1 cellular context compared by ENCODE assay signal in the genomic region with DNA sequence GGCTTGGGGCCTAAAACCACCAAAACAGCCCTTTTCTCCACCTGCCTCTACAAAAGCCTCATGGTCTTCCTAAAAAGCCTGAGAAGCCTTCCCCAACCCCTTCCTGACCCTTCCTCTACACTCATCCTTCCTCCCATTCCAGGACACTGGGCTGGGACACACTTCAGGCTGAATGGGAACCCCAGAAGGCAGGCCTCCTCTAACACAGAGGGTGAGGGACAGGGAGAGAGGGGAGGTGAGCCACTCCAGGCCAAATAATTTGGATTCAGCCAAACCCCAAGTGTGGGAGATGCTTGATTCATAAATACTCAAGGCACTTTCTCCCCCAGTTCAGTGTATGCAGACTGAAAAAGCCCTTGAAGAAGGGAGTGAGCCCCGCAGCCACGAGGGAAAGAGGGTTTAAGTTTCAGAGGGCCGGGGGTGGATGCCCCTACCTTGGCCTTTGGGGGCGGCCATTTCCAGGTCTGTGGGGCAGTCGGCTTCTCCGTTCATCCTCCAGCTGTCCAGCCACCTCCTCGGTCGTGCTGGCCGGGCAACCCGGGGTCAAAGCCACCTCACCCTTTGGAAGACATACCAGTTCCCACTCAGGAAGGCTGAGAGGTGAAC.
TF ChIP-seq lines count a peak whose summit lies in the region.

No MANE protein-coding gene starts in this region.

TF ChIP-seq in liver, 16 proteins besides CTCF, POLR2A, EP300 and RAD21 (continued from another document):
- TF ChIP-seq, protein P1, sequence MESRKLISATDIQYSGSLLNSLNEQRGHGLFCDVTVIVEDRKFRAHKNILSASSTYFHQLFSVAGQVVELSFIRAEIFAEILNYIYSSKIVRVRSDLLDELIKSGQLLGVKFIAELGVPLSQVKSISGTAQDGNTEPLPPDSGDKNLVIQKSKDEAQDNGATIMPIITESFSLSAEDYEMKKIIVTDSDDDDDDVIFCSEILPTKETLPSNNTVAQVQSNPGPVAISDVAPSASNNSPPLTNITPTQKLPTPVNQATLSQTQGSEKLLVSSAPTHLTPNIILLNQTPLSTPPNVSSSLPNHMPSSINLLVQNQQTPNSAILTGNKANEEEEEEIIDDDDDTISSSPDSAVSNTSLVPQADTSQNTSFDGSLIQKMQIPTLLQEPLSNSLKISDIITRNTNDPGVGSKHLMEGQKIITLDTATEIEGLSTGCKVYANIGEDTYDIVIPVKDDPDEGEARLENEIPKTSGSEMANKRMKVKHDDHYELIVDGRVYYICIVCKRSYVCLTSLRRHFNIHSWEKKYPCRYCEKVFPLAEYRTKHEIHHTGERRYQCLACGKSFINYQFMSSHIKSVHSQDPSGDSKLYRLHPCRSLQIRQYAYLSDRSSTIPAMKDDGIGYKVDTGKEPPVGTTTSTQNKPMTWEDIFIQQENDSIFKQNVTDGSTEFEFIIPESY (IDR thresholded peaks at IDR 0.05): no peak
- no peak for TF ChIP-seq ATF3 (IDR thresholded peaks at IDR 0.05)
TF ChIP-seq in liver: peak in this region for 0.
